In genomic region chr10:109846832-109847231, GRCh38 we compare ENCODE assay signal across 17 cellular contexts.
"Had no signal": no experiment of that assay in that cellular context is flagged by ENCODE, and none has a peak within 500 bp of the region (broad histone marks: within the 10 kb centered on the region; RNA-seq: fewer than 3 reads in every experiment).

No MANE protein-coding gene starts in this region.

- DNase-seq: dermis blood vessel endothelial cell; foreskin keratinocyte; kidney; left cardiac atrium; left ventricle myocardium superior; mesenchymal stem cell; naive thymus-derived CD4-positive, alpha-beta T cell; occipital lobe; pancreas; right cardiac atrium; small intestine; stimulated activated CD4-positive, alpha-beta T cell treated with anti-CD3 and anti-CD28 coated beads, Interleukin-2, amount 100 ng/mL, for 48 hours; stimulated activated naive CD4-positive, alpha-beta T cell treated with Interleukin-2 at 50 U/mL for 16 hours; trophoblast cell had no signal

- H3K27me3 ChIP-seq: foreskin keratinocyte, pancreas had no signal

- H3K9me3 ChIP-seq: pancreas had no signal

- H3K27ac Mint-ChIP-seq: naive thymus-derived CD4-positive, alpha-beta T cell; progenitor cell of endocrine pancreas had no signal

- H3K36me3 Mint-ChIP-seq: naive thymus-derived CD4-positive, alpha-beta T cell had no signal

- ATAC-seq: foreskin keratinocyte; left cardiac atrium; left ventricle myocardium superior; naive thymus-derived CD4-positive, alpha-beta T cell; pancreas; right cardiac atrium had no signal

- H3K4me3 ChIP-seq: lung, pancreas had no signal

- H3K4me3 Mint-ChIP-seq: naive thymus-derived CD4-positive, alpha-beta T cell had no signal

- H3K27ac ChIP-seq: foreskin keratinocyte, pancreas had no signal

- H3K4me1 ChIP-seq: foreskin keratinocyte, pancreas had no signal

- H3K36me3 ChIP-seq: pancreas had no signal

- FAIRE-seq: colon, kidney, pancreas, small intestine had no signal
